In the genomic region with DNA sequence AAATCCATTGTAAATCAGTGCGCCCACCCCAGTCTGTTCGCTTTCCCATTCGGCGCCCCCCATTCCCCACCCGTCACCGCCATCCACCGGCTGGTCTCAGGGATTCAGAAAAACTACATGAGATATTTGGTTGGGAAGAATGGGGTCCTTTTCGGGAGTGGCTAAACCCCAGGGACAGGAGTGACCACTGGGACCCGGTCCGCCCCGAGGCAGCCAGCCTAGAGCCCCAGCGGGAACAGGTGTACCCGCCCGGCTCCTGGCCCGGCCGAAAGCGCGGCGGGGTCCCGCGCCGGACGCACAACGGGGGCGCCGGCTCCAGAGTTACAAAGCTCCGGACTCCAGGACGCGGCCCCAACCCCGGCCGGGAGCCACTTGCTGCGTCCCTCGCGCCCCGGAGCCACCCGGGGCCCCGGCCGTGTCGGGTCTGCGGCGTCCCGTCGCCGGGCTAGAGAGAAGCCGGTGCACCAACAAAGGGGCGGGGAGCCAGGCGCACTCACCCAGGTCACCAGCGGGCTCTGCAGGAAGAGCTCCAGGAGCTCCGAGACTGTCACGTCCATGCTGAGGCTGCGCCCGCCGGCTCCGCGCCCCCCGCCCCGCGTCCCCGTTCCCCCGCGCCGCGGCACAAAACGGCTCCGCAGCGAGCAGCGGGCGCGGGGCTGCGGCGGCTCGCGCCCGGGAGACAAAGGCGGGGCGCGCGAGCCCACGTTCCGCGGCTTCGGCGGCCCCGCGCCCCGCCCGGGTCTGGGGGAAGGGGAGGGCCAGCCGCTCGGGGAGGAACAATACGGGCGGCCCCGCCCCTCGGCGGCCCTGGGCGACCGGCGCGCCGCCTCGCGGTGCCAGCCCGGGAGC, we compare ENCODE assay signal across 1 cellular context.
A peak's percentile ranks its signal among the peaks of the same experiment; 100 is the strongest.
TF ChIP-seq lines count a peak whose summit lies in the region.

A gene with protein sequence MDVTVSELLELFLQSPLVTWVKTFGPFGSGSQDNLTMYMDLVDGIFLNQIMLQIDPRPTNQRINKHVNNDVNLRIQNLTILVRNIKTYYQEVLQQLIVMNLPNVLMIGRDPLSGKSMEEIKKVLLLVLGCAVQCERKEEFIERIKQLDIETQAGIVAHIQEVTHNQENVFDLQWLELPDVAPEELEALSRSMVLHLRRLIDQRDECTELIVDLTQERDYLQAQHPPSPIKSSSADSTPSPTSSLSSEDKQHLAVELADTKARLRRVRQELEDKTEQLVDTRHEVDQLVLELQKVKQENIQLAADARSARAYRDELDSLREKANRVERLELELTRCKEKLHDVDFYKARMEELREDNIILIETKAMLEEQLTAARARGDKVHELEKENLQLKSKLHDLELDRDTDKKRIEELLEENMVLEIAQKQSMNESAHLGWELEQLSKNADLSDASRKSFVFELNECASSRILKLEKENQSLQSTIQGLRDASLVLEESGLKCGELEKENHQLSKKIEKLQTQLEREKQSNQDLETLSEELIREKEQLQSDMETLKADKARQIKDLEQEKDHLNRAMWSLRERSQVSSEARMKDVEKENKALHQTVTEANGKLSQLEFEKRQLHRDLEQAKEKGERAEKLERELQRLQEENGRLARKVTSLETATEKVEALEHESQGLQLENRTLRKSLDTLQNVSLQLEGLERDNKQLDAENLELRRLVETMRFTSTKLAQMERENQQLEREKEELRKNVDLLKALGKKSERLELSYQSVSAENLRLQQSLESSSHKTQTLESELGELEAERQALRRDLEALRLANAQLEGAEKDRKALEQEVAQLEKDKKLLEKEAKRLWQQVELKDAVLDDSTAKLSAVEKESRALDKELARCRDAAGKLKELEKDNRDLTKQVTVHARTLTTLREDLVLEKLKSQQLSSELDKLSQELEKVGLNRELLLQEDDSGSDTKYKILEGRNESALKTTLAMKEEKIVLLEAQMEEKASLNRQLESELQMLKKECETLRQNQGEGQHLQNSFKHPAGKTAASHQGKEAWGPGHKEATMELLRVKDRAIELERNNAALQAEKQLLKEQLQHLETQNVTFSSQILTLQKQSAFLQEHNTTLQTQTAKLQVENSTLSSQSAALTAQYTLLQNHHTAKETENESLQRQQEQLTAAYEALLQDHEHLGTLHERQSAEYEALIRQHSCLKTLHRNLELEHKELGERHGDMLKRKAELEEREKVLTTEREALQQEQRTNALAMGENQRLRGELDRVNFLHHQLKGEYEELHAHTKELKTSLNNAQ (N-terminal part only) (minus strand): TSS at position 687 of the 849 bp plus-strand sequence. CDS start 130 bp downstream, at position 557.

TF ChIP-seq in HCT116, 20 proteins besides CTCF, POLR2A, EP300 and RAD21:
- TF ChIP-seq ZNF274 (IDR thresholded peaks at IDR 0.05; ENCODE audit: low read depth, low read length), result no peak
- peak; percentile 67 for TF ChIP-seq POLR2AphosphoS5 (IDR thresholded peaks at IDR 0.05; ENCODE audit: low read depth, low read length)
